In genomic region chr10:101919026-101919784, GRCh38 we compare ENCODE assay signal across 19 cellular contexts.
A peak's percentile ranks its signal among the peaks of the same experiment; 100 is the strongest.
DNase-seq lines count a peak whose midpoint lies in the region; ATAC-seq and TF ChIP-seq lines count a peak whose summit lies in the region.
"Had no signal": no experiment of that assay in that cellular context is flagged by ENCODE, and none has a peak within 500 bp of the region (broad histone marks: within the 10 kb centered on the region; RNA-seq: fewer than 3 reads in every experiment).

No MANE protein-coding gene starts in this region.

- H3K4me3 ChIP-seq in GM23338, result no peak overlapping the region
- H3K4me3 ChIP-seq in HUES48 (ENCODE audit: low read depth, low read length), result no peak overlapping the region
- H3K4me3 ChIP-seq in endodermal cell (ENCODE audit: low read length), result no peak overlapping the region
- H3K4me3 ChIP-seq: A549, HAP-1 had no signal

- no peaks in the 10 kb centered on the region; the same call in 1 of the 2 replicates for H4K20me1 ChIP-seq in GM23338 (replicated peaks; ENCODE audit: insufficient read depth)

- H3K4me1 Mint-ChIP-seq in GM23338 (peaks cover 34% of the 10 kb centered on the region), endodermal cell (peaks cover 21% of the 10 kb centered on the region), progenitor cell of endocrine pancreas (ENCODE audit: low read depth) (no peaks in the 10 kb centered on the region)

- no peaks in the 10 kb centered on the region for H3K27me3 ChIP-seq in GM23338 (ENCODE audit: insufficient read depth)
- no peaks in the 10 kb centered on the region for H3K27me3 ChIP-seq in HUES48 (ENCODE audit: control insufficient read depth, insufficient read depth, low read length)
- H3K27me3 ChIP-seq in endodermal cell (ENCODE audit: control insufficient read depth, insufficient read depth, low read length, poor library complexity, severe bottlenecking), result no peaks in the 10 kb centered on the region
- H3K27me3 ChIP-seq: BE2C had no signal

- no peaks in the 10 kb centered on the region for H3K9me2 ChIP-seq in GM23338 (ENCODE audit: insufficient read depth)

- H3K27ac Mint-ChIP-seq in GM23338 (peak overlapping the region; percentile 64), endodermal cell (peak overlapping the region; percentile 24), progenitor cell of endocrine pancreas (peak overlapping the region; percentile 38)

- H3K27me3 Mint-ChIP-seq in GM23338 (ENCODE audit: insufficient read depth, low read depth, poor library complexity), result peaks cover 3% of the 10 kb centered on the region
- H3K27me3 Mint-ChIP-seq in endodermal cell (ENCODE audit: insufficient read depth), result no peaks in the 10 kb centered on the region
- no peaks in the 10 kb centered on the region for H3K27me3 Mint-ChIP-seq in progenitor cell of endocrine pancreas

- peak overlapping the region; percentile 29; the same call in 1 of the 2 replicates for H3K4me2 ChIP-seq in GM23338
- H3K4me2 ChIP-seq: A549 had no signal

- peak; percentile 74 for ATAC-seq in GM23338
- ATAC-seq in GM18517 (IDR thresholded peaks at IDR 0.05; ENCODE audit: unreplicated experiment), result no peak
- ATAC-seq: A549 had no signal

- DNase-seq in GM23338 (ENCODE audit: low spot score) (peak; percentile 64), endodermal cell (no peak), progenitor cell of endocrine pancreas (ENCODE audit: low spot score, unreplicated experiment) (no peak), NCI-H524 (lab: John Stamatoyannopoulos, UW) (no peak)
- no peak for DNase-seq in activated CD8-positive, alpha-beta memory T cell treated with anti-CD3 and anti-CD28 coated beads, Interleukin-2, amount 50 U/mL, for 48 hours
- DNase-seq: BE2C, DMS79, Karpas-422, MV-4-11, NCI-H1105 treated with DMSO at 0.1 percent for 48 hours, NCI-H2029 treated with DMSO at 0.1 percent for 48 hours, NCI-H2171, NCI-H345, NCI-H524 treated with DMSO at 0.1 percent for 48 hours, OCI-M1 had no signal

- 82 to 86% methylated on average over 7 to 8 of the region's 8 CpGs for WGBS in endodermal cell (ENCODE audit: insufficient coverage in 1 of 2, insufficient read length in 1 of 2), 2 experiments

- H2AFZ ChIP-seq in GM23338, result no peak overlapping the region

- no peaks in the 10 kb centered on the region for H3K9me3 ChIP-seq in HUES48 (ENCODE audit: control insufficient read depth, insufficient read depth, low read length)
- no peaks in the 10 kb centered on the region for H3K9me3 ChIP-seq in endodermal cell (ENCODE audit: control insufficient read depth, low read length)
- H3K9me3 ChIP-seq: A549, BE2C, HAP-1 had no signal

- H3K9ac ChIP-seq in HUES48 (ENCODE audit: low read depth, low read length) (no peak overlapping the region), endodermal cell (ENCODE audit: extremely low read depth, low read length, poor library complexity, severe bottlenecking) (no peak overlapping the region)

- H3K79me2 ChIP-seq in GM23338 (replicated peaks; ENCODE audit: insufficient read depth), result no peaks in the 10 kb centered on the region; the same call in 1 of the 2 replicates

- H3K4me3 Mint-ChIP-seq in GM23338, result no peak overlapping the region; the same call in 2 of the 3 replicates
- no peak overlapping the region for H3K4me3 Mint-ChIP-seq in endodermal cell
- H3K4me3 Mint-ChIP-seq in progenitor cell of endocrine pancreas (ENCODE audit: low read depth), result no peak overlapping the region

- no peaks in the 10 kb centered on the region for H3F3A ChIP-seq in GM23338 (replicated peaks; ENCODE audit: low read depth)

- no peak for TF ChIP-seq CTCF in GM23338 (conservative IDR thresholded peaks at IDR 0.05; ENCODE audit: low read depth in 2 of 2)
- no peak for TF ChIP-seq CTCF in endodermal cell (conservative IDR thresholded peaks at IDR 0.05)
- TF ChIP-seq CTCF in progenitor cell of endocrine pancreas (IDR thresholded peaks at IDR 0.05; ENCODE audit: unreplicated experiment), result no peak

- H3K27ac ChIP-seq in GM23338 (ENCODE audit: low read depth) (peak overlapping the region; percentile 62), HUES48 (ENCODE audit: low read depth, low read length) (peak overlapping the region; percentile 47), endodermal cell (ENCODE audit: low read depth, low read length) (no peak overlapping the region)
- H3K27ac ChIP-seq: A549 had no signal

- H3K4me1 ChIP-seq in GM23338 (ENCODE audit: insufficient read depth) (peaks cover 25% of the 10 kb centered on the region; the same call in 1 of the 2 replicates), HUES48 (ENCODE audit: control insufficient read depth, insufficient read depth, low read length) (peaks cover 15% of the 10 kb centered on the region), endodermal cell (ENCODE audit: control insufficient read depth, insufficient read depth, low read length) (peaks cover 5% of the 10 kb centered on the region)
- H3K4me1 ChIP-seq: A549, BE2C, HAP-1 had no signal

- H3K36me3 ChIP-seq in GM23338 (ENCODE audit: insufficient read depth) (no peaks in the 10 kb centered on the region), HUES48 (ENCODE audit: control insufficient read depth, insufficient read depth, low read length) (no peaks in the 10 kb centered on the region), endodermal cell (ENCODE audit: control insufficient read depth, insufficient read depth, low read length) (no peaks in the 10 kb centered on the region)
- H3K36me3 ChIP-seq: BE2C, HAP-1 had no signal

- H3K36me3 Mint-ChIP-seq in GM23338 (ENCODE audit: low read depth) (no peaks in the 10 kb centered on the region), endodermal cell (ENCODE audit: low read depth) (peaks cover 2% of the 10 kb centered on the region), progenitor cell of endocrine pancreas (ENCODE audit: insufficient read depth) (peaks cover 3% of the 10 kb centered on the region)

- no peaks in the 10 kb centered on the region for H3K9me3 Mint-ChIP-seq in GM23338
- H3K9me3 Mint-ChIP-seq in endodermal cell, result no peaks in the 10 kb centered on the region
- H3K9me3 Mint-ChIP-seq in progenitor cell of endocrine pancreas (ENCODE audit: low read depth), result no peaks in the 10 kb centered on the region

TF ChIP-seq in GM23338, 12 proteins besides CTCF, POLR2A, EP300 and RAD21:
- TF ChIP-seq EZH2phosphoT487 (IDR thresholded peaks at IDR 0.05; ENCODE audit: unreplicated experiment) (no peak), ZNF462 (CRISPR knock-in tag; IDR thresholded peaks at IDR 0.05) (peak; percentile 55; the same call in 1 of the 2 replicates)
